ENCODE assay signal across 30 cellular contexts in genomic region chr4:8605289-8605688, GRCh38. TPM values are rescaled to one million over a fixed set of nuclear protein-coding genes. Genes with fewer than 3 reads are reported as not detected.
"Had no signal": no experiment of that assay in that cellular context is flagged by ENCODE, and none has a peak within 500 bp of the region (broad histone marks: within the 10 kb centered on the region; RNA-seq: fewer than 3 reads in every experiment).

No MANE protein-coding gene starts in this region.

- H3K27me3 ChIP-seq: gastrocnemius medialis had no signal

- H3K36me3 ChIP-seq: esophagus muscularis mucosa, gastrocnemius medialis, heart right ventricle, left lung, lower lobe of right lung had no signal

- H3K9me3 ChIP-seq: esophagus muscularis mucosa, gastrocnemius medialis, heart right ventricle, left lung, lower lobe of right lung, mucosa of descending colon had no signal

- H3K4me1 ChIP-seq: gastrocnemius medialis, left lung, lower lobe of right lung had no signal

- FAIRE-seq: endothelial cell of umbilical vein, islet of Langerhans, keratinocyte had no signal

- H3K4me3 ChIP-seq: coronary artery, dorsolateral prefrontal cortex, esophagus muscularis mucosa, gastrocnemius medialis, heart right ventricle, left lung, lower lobe of right lung, mucosa of descending colon had no signal

- H3K27ac ChIP-seq: coronary artery, dorsolateral prefrontal cortex, esophagus muscularis mucosa, gastrocnemius medialis, heart right ventricle, left lung, lower lobe of right lung had no signal

- ATAC-seq: gastrocnemius medialis; heart right ventricle; left cardiac atrium; left lung; left ventricle myocardium superior; lower lobe of right lung; mucosa of descending colon; naive thymus-derived CD8-positive, alpha-beta T cell had no signal

- DNase-seq: dermis blood vessel endothelial cell; dorsolateral prefrontal cortex; effector CD4-positive, alpha-beta T cell; effector memory CD4-positive, alpha-beta T cell; foreskin fibroblast; foreskin melanocyte; gastrocnemius medialis; glutamatergic neuron; head of caudate nucleus; heart right ventricle; hippocampal formation; left cardiac atrium; left ventricle myocardium superior; lower lobe of right lung; mesenchymal stem cell; mucosa of descending colon; naive B cell; naive thymus-derived CD8-positive, alpha-beta T cell had no signal

RNA-seq across cellular contexts. Expression of gene CPZ, which starts 12.7 kb away (rescaled TPM):
- total RNA-seq: dermis blood vessel endothelial cell; endothelial cell of umbilical vein; gastrocnemius medialis; lung microvascular endothelial cell; naive thymus-derived CD8-positive, alpha-beta T cell had no signal
- polyA plus RNA-seq: endothelial cell of umbilical vein; keratinocyte; naive thymus-derived CD8-positive, alpha-beta T cell had no signal

RNA-seq across cellular contexts. Expression of gene GPR78, which starts 25.1 kb away (rescaled TPM):
- total RNA-seq: dermis blood vessel endothelial cell; endothelial cell of umbilical vein; epithelial cell of proximal tubule; esophagus muscularis mucosa; gastrocnemius medialis; glomerular endothelial cell; kidney epithelial cell; left ventricle myocardium superior; lower leg skin; lung microvascular endothelial cell; mesenteric fat pad; naive thymus-derived CD8-positive, alpha-beta T cell had no signal
- polyA plus RNA-seq: endothelial cell of umbilical vein; keratinocyte; naive thymus-derived CD8-positive, alpha-beta T cell had no signal
